In genomic region chr1:226603030-226603960, GRCh38 we compare ENCODE assay signal across 1 cellular context.
TF ChIP-seq lines count a peak whose summit lies in the region.

No MANE protein-coding gene starts in this region.

TF ChIP-seq in IMR-90, 13 proteins besides CTCF, POLR2A, EP300 and RAD21 (continued from another document):
- TF ChIP-seq, protein P1, sequence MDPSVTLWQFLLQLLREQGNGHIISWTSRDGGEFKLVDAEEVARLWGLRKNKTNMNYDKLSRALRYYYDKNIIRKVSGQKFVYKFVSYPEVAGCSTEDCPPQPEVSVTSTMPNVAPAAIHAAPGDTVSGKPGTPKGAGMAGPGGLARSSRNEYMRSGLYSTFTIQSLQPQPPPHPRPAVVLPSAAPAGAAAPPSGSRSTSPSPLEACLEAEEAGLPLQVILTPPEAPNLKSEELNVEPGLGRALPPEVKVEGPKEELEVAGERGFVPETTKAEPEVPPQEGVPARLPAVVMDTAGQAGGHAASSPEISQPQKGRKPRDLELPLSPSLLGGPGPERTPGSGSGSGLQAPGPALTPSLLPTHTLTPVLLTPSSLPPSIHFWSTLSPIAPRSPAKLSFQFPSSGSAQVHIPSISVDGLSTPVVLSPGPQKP (IDR thresholded peaks at IDR 0.05; ENCODE audit: borderline replicate concordance, low read depth, low read length) = no peak
- TF ChIP-seq SMC3 (IDR thresholded peaks at IDR 0.05; ENCODE audit: low read depth, low read length) = no peak
- no peak for TF ChIP-seq BHLHE40 (IDR thresholded peaks at IDR 0.05; ENCODE audit: low read depth, low read length)
- no peak for TF ChIP-seq CEBPB (IDR thresholded peaks at IDR 0.05; ENCODE audit: low read depth, low read length)
- TF ChIP-seq RCOR1 (IDR thresholded peaks at IDR 0.05; ENCODE audit: insufficient replicate concordance, low read length) = no peak
- no peak for TF ChIP-seq CHD1 (IDR thresholded peaks at IDR 0.05; ENCODE audit: low read depth, low read length)
- TF ChIP-seq RFX5 (IDR thresholded peaks at IDR 0.05; ENCODE audit: low read depth, low read length) = no peak
